ENCODE assay signal across 1 cellular context in the genomic region with DNA sequence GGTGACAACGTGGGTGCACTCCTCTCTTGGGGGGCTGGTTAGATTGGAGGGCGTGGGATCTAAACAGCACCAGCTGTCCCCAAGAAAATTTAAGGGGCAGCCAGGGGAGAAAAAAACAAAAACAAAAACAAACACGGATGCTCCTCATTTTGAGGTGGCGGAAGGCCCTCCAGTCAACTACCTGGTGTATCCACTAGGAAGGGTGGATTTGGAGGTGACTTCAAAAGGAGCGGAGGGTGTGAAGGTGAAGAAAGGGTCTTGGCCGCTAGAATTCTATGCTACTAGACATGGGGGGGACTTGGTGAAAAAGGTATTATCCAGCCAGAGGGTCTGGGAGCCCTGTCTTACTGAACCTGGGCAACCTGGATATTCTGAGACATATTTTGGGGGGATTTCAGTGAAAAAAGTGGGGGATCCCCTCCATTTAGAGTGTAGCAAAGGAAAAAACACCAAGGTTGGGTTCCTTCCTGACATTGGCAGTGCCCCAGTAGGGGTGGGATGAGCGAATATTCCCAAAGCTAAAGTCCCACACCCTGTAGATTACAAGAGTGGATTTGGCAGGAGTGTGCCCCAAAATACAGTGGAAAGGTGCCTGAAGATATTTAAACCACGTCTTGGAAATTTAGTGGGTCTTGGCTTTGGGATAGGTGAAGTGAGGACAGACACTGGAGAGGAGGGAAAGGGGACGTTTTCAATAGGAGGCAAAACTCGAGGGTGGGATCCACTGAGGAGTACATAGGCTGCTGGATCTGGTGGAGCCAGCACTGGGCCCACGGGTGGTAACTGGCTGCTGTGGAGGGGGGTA.
TF ChIP-seq lines count a peak whose summit lies in the region.

No MANE protein-coding gene starts in this region.

TF ChIP-seq in GM23338, 12 proteins besides CTCF, POLR2A, EP300 and RAD21:
- TF ChIP-seq, protein P1, sequence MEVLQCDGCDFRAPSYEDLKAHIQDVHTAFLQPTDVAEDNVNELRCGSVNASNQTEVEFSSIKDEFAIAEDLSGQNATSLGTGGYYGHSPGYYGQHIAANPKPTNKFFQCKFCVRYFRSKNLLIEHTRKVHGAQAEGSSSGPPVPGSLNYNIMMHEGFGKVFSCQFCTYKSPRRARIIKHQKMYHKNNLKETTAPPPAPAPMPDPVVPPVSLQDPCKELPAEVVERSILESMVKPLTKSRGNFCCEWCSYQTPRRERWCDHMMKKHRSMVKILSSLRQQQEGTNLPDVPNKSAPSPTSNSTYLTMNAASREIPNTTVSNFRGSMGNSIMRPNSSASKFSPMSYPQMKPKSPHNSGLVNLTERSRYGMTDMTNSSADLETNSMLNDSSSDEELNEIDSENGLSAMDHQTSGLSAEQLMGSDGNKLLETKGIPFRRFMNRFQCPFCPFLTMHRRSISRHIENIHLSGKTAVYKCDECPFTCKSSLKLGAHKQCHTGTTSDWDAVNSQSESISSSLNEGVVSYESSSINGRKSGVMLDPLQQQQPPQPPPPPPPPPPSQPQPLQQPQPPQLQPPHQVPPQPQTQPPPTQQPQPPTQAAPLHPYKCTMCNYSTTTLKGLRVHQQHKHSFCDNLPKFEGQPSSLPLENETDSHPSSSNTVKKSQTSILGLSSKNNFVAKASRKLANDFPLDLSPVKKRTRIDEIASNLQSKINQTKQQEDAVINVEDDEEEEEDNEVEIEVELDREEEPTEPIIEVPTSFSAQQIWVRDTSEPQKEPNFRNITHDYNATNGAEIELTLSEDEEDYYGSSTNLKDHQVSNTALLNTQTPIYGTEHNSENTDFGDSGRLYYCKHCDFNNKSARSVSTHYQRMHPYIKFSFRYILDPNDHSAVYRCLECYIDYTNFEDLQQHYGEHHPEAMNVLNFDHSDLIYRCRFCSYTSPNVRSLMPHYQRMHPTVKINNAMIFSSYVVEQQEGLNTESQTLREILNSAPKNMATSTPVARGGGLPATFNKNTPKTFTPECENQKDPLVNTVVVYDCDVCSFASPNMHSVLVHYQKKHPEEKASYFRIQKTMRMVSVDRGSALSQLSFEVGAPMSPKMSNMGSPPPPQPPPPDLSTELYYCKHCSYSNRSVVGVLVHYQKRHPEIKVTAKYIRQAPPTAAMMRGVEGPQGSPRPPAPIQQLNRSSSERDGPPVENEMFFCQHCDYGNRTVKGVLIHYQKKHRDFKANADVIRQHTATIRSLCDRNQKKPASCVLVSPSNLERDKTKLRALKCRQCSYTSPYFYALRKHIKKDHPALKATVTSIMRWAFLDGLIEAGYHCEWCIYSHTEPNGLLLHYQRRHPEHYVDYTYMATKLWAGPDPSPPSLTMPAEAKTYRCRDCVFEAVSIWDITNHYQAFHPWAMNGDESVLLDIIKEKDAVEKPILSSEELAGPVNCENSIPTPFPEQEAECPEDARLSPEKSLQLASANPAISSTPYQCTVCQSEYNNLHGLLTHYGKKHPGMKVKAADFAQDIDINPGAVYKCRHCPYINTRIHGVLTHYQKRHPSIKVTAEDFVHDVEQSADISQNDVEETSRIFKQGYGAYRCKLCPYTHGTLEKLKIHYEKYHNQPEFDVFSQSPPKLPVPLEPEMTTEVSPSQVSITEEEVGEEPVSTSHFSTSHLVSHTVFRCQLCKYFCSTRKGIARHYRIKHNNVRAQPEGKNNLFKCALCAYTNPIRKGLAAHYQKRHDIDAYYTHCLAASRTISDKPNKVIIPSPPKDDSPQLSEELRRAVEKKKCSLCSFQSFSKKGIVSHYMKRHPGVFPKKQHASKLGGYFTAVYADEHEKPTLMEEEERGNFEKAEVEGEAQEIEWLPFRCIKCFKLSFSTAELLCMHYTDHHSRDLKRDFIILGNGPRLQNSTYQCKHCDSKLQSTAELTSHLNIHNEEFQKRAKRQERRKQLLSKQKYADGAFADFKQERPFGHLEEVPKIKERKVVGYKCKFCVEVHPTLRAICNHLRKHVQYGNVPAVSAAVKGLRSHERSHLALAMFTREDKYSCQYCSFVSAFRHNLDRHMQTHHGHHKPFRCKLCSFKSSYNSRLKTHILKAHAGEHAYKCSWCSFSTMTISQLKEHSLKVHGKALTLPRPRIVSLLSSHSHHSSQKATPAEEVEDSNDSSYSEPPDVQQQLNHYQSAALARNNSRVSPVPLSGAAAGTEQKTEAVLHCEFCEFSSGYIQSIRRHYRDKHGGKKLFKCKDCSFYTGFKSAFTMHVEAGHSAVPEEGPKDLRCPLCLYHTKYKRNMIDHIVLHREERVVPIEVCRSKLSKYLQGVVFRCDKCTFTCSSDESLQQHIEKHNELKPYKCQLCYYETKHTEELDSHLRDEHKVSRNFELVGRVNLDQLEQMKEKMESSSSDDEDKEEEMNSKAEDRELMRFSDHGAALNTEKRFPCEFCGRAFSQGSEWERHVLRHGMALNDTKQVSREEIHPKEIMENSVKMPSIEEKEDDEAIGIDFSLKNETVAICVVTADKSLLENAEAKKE (CRISPR knock-in tag; IDR thresholded peaks at IDR 0.05) = no peak
- TF ChIP-seq POLR2AphosphoS5 (IDR thresholded peaks at IDR 0.05; ENCODE audit: low read depth) (no peak; the same call in 1 of the 2 replicates), EZH2 (IDR thresholded peaks at IDR 0.05; ENCODE audit: low read depth, unreplicated experiment) (peak; percentile 38)
